Comparison of ENCODE assay signal across 17 cellular contexts in genomic region chr6:22570185-22570551, GRCh38. TPM values are rescaled to one million over a fixed set of nuclear protein-coding genes. Genes with fewer than 3 reads are reported as not detected.
DNase-seq lines count a peak whose midpoint lies in the region; ATAC-seq and TF ChIP-seq lines count a peak whose summit lies in the region.
"Had no signal": no experiment of that assay in that cellular context is flagged by ENCODE, and none has a peak within 500 bp of the region (broad histone marks: within the 10 kb centered on the region; RNA-seq: fewer than 3 reads in every experiment).

No MANE protein-coding gene starts in this region.

- ATAC-seq in left ventricle myocardium superior: no peak
- no peak for ATAC-seq in Right ventricle myocardium inferior
- no peak for ATAC-seq in GM21515 (IDR thresholded peaks at IDR 0.05; ENCODE audit: unreplicated experiment)
- ATAC-seq in SK-N-SH treated with all-trans-retinoic acid at 6 μM for 48 hours: no peak
- ATAC-seq: GM12878, HCT116, HepG2 had no signal

- H3K4me3 Mint-ChIP-seq in chondrocyte (ENCODE audit: unreplicated experiment): no peak overlapping the region
- H3K4me3 Mint-ChIP-seq: CD4-positive, CD25-positive, alpha-beta regulatory T cell had no signal

- H3K9me3 Mint-ChIP-seq in chondrocyte (ENCODE audit: low read depth): no peaks in the 10 kb centered on the region

- H3K36me3 Mint-ChIP-seq in chondrocyte (ENCODE audit: low read depth): no peaks in the 10 kb centered on the region
- H3K36me3 Mint-ChIP-seq: CD4-positive, CD25-positive, alpha-beta regulatory T cell had no signal

- H3K27me3 Mint-ChIP-seq in chondrocyte (ENCODE audit: low read depth): no peaks in the 10 kb centered on the region
- H3K27me3 Mint-ChIP-seq: CD4-positive, CD25-positive, alpha-beta regulatory T cell had no signal

- no peaks in the 10 kb centered on the region for H3K4me1 Mint-ChIP-seq in chondrocyte (ENCODE audit: low read depth)

- TF ChIP-seq CTCF in chondrocyte (IDR thresholded peaks at IDR 0.05): no peak

- peak; percentile 23 for DNase-seq in left ventricle myocardium superior
- DNase-seq in Right ventricle myocardium inferior (ENCODE audit: missing footprints): no peak
- peak; percentile 72 for DNase-seq in chondrocyte (ENCODE audit: low spot score)
- DNase-seq in posterior vena cava (ENCODE audit: low spot score): peak; percentile 76
- DNase-seq in NCI-H2196 (lab: John Stamatoyannopoulos, UW; ENCODE audit: unreplicated experiment): no peak
- DNase-seq in cerebellar cortex (ENCODE audit: low spot score): no peak
- DNase-seq: CD4-positive, CD25-positive, alpha-beta regulatory T cell; DMS 273 treated with DMSO at 0.1 percent for 48 hours had no signal

- intact Hi-C loops in left ventricle myocardium superior (cut with micrococcal nuclease): no loop called here
- intact Hi-C loops in Right ventricle myocardium inferior (cut with DNase I): no loop called here
- intact Hi-C loops in posterior vena cava (cut with DNase I): no loop called here

- H3K27ac Mint-ChIP-seq in chondrocyte (ENCODE audit: unreplicated experiment): no peak overlapping the region
- H3K27ac Mint-ChIP-seq: CD4-positive, CD25-positive, alpha-beta regulatory T cell had no signal

TF ChIP-seq in SK-N-SH treated with all-trans-retinoic acid at 6 μM for 48 hours, 23 proteins besides CTCF, POLR2A, EP300 and RAD21:
- TF ChIP-seq ZC3H10 (CRISPR knock-in tag; IDR thresholded peaks at IDR 0.05): no peak
- TF ChIP-seq TCF4 (CRISPR knock-in tag; IDR thresholded peaks at IDR 0.05; ENCODE audit: borderline replicate concordance): no peak
- no peak for TF ChIP-seq ZFP30 (CRISPR knock-in tag; IDR thresholded peaks at IDR 0.05)
- no peak for TF ChIP-seq PPARA (CRISPR knock-in tag; IDR thresholded peaks at IDR 0.05; ENCODE audit: borderline replicate concordance)
- no peak for TF ChIP-seq CSDC2 (CRISPR knock-in tag; IDR thresholded peaks at IDR 0.05)
- TF ChIP-seq ISL1 (CRISPR knock-in tag; IDR thresholded peaks at IDR 0.05): no peak
- no peak for TF ChIP-seq CSRNP3 (CRISPR knock-in tag; IDR thresholded peaks at IDR 0.05)
- no peak for TF ChIP-seq CREB5 (CRISPR knock-in tag; IDR thresholded peaks at IDR 0.05; ENCODE audit: low read depth)
- no peak for TF ChIP-seq OSR1 (CRISPR knock-in tag; IDR thresholded peaks at IDR 0.05)
- TF ChIP-seq BACH2 (CRISPR knock-in tag; IDR thresholded peaks at IDR 0.05; ENCODE audit: borderline replicate concordance): no peak
- TF ChIP-seq TSHZ2 (CRISPR knock-in tag; IDR thresholded peaks at IDR 0.05): no peak
- TF ChIP-seq ZNF8 (CRISPR knock-in tag; IDR thresholded peaks at IDR 0.05): no peak
- TF ChIP-seq ARNTL (CRISPR knock-in tag; IDR thresholded peaks at IDR 0.05; ENCODE audit: borderline replicate concordance, low read depth): no peak

RNA-seq across cellular contexts. Expression of gene HDGFL1, which starts 0.8 kb away (rescaled TPM):
- total RNA-seq in left ventricle myocardium superior: not detected
- total RNA-seq in Right ventricle myocardium inferior: not detected
- not detected in 3 replicates for total RNA-seq in chondrocyte
- total RNA-seq in posterior vena cava: not detected
- total RNA-seq: A673; CD4-positive, CD25-positive, alpha-beta regulatory T cell; Daoy; G401; H4; HepG2 had no signal

Comparison
In these comparisons a context has a peak if more than half of its experiments do, and no peak if none do; other contexts are left out.
1. DNase-seq: peak in left ventricle myocardium superior (single experiment), chondrocyte (single experiment) and posterior vena cava (single experiment); none in Right ventricle myocardium inferior (single experiment), NCI-H2196 (single experiment) and cerebellar cortex (single experiment).